Comparison of ENCODE assay signal across 16 cellular contexts in genomic region chr18:7904529-7904928, GRCh38.
DNase-seq lines count a peak whose midpoint lies in the region; ATAC-seq and TF ChIP-seq lines count a peak whose summit lies in the region.
"Had no signal": no experiment of that assay in that cellular context is flagged by ENCODE, and none has a peak within 500 bp of the region (broad histone marks: within the 10 kb centered on the region; RNA-seq: fewer than 3 reads in every experiment).

No MANE protein-coding gene starts in this region.

- H3K27me3 Mint-ChIP-seq in osteocyte (ENCODE audit: unreplicated experiment) = no peaks in the 10 kb centered on the region

- no peak overlapping the region for H3K4me3 ChIP-seq in choroid plexus epithelial cell (ENCODE audit: low read depth, low read length)
- H3K4me3 ChIP-seq: gastroesophageal sphincter, tibial artery had no signal

- no peak for ATAC-seq in GM18907 (IDR thresholded peaks at IDR 0.05; ENCODE audit: unreplicated experiment)
- ATAC-seq in HG02623 (IDR thresholded peaks at IDR 0.05; ENCODE audit: unreplicated experiment) = no peak
- ATAC-seq in HG03378 (IDR thresholded peaks at IDR 0.05; ENCODE audit: unreplicated experiment) = no peak
- ATAC-seq: activated naive CD4-positive, alpha-beta T cell treated with anti-CD3 and anti-CD28 coated beads, Interleukin-2, amount 50 U/mL, for 72 hours; gastroesophageal sphincter; WTC11 had no signal

- DNase-seq in AG20443 (ENCODE audit: low spot score) (peak; percentile 40), M059J (ENCODE audit: low read depth) (peak; percentile 90), choroid plexus epithelial cell (ENCODE audit: low read depth) (peak; percentile 93), osteocyte (ENCODE audit: extremely low spot score, unreplicated experiment) (no peak)
- DNase-seq in activated effector memory CD4-positive, alpha-beta T cell treated with anti-CD3 and anti-CD28 coated beads, Interleukin-2, amount 50 U/mL, for 16 hours = no peak
- DNase-seq: C1 segment of cervical spinal cord, NCI-H1417, NCI-H345, nucleus accumbens, tibial artery had no signal

- TF ChIP-seq CTCF in choroid plexus epithelial cell (conservative IDR thresholded peaks at IDR 0.05; ENCODE audit: low read depth, low read length) = no peak
- TF ChIP-seq CTCF in osteocyte (IDR thresholded peaks at IDR 0.05) = no peak

- H3K4me1 Mint-ChIP-seq in osteocyte (ENCODE audit: unreplicated experiment) = peaks cover 39% of the 10 kb centered on the region

- H3K27ac Mint-ChIP-seq in osteocyte (ENCODE audit: unreplicated experiment) = peak overlapping the region; percentile 61
- H3K27ac Mint-ChIP-seq: activated naive CD4-positive, alpha-beta T cell treated with anti-CD3 and anti-CD28 coated beads, Interleukin-2, amount 50 U/mL, for 72 hours; WTC11 had no signal

- peaks cover 9% of the 10 kb centered on the region for H3K9me3 Mint-ChIP-seq in osteocyte (ENCODE audit: unreplicated experiment)

- H3K4me3 Mint-ChIP-seq in osteocyte (ENCODE audit: unreplicated experiment) = no peak overlapping the region
- H3K4me3 Mint-ChIP-seq: WTC11 had no signal

- peaks cover 8% of the 10 kb centered on the region for H3K36me3 Mint-ChIP-seq in osteocyte (ENCODE audit: unreplicated experiment)
- H3K36me3 Mint-ChIP-seq: WTC11 had no signal

Comparison
In these comparisons a context has a peak if more than half of its experiments do, and no peak if none do; other contexts are left out.
1. DNase-seq: peak in AG20443 (single experiment), M059J (single experiment) and choroid plexus epithelial cell (single experiment); none in osteocyte (single experiment) and activated effector memory CD4-positive, alpha-beta T cell treated with anti-CD3 and anti-CD28 coated beads, Interleukin-2, amount 50 U/mL, for 16 hours (single experiment).